In genomic region chr14:51607677-51608076, GRCh38 we compare ENCODE assay signal across 14 cellular contexts. TPM values are rescaled to one million over a fixed set of nuclear protein-coding genes. Genes with fewer than 3 reads are reported as not detected.
A peak's percentile ranks its signal among the peaks of the same experiment; 100 is the strongest.
DNase-seq lines count a peak whose midpoint lies in the region; ATAC-seq and TF ChIP-seq lines count a peak whose summit lies in the region.
"Had no signal": no experiment of that assay in that cellular context is flagged by ENCODE, and none has a peak within 500 bp of the region (broad histone marks: within the 10 kb centered on the region; RNA-seq: fewer than 3 reads in every experiment).

No MANE protein-coding gene starts in this region.

- no peak overlapping the region for H3K27ac Mint-ChIP-seq in activated T-helper 17 cell treated with anti-CD3 and anti-CD28 coated beads, Interleukin-2, amount 50 U/mL, for 72 hours
- H3K27ac Mint-ChIP-seq: CD4-positive, alpha-beta T cell had no signal

- H3K4me1 Mint-ChIP-seq in activated T-helper 17 cell treated with anti-CD3 and anti-CD28 coated beads, Interleukin-2, amount 50 U/mL, for 72 hours = peaks cover 1% of the 10 kb centered on the region

- DNase-seq in GM03348 (ENCODE audit: low spot score) (peak; percentile 82), SJSA1 (ENCODE audit: low read depth in 1 of 2, low spot score in 2 of 2) (peak; percentile 92 to 93), fibroblast of the aortic adventitia (ENCODE audit: low read depth) (peak; percentile 88), sciatic nerve (ENCODE audit: low spot score) (peak; percentile 60), Right ventricle myocardium inferior (ENCODE audit: missing footprints) (no peak), NCI-H187 (lab: John Stamatoyannopoulos, UW) (no peak), NCI-H526 treated with DMSO at 0.1 percent for 48 hours (lab: John Stamatoyannopoulos, UW) (no peak)
- DNase-seq: activated naive CD4-positive, alpha-beta T cell treated with anti-CD3 and anti-CD28 coated beads, Interleukin-2, amount 50 U/mL, for 16 hours; CD4-positive, alpha-beta T cell; NCI-H1417 treated with DMSO at 0.1 percent for 48 hours; NCI-H774; Right ventricle myocardium superior had no signal

- peak overlapping the region; percentile 5 for H3K4me3 ChIP-seq in SJSA1
- peak overlapping the region; percentile 20 for H3K4me3 ChIP-seq in fibroblast of the aortic adventitia (ENCODE audit: low read depth, low read length)

- no peaks in the 10 kb centered on the region for H3K27me3 ChIP-seq in SJSA1 (replicated peaks)

- H3K27ac ChIP-seq in SJSA1 = peak overlapping the region; percentile 89

- no peaks in the 10 kb centered on the region for H3K9me3 Mint-ChIP-seq in activated T-helper 17 cell treated with anti-CD3 and anti-CD28 coated beads, Interleukin-2, amount 50 U/mL, for 72 hours
- H3K9me3 Mint-ChIP-seq: CD4-positive, alpha-beta T cell had no signal

- peaks cover 59% of the 10 kb centered on the region for H3K4me1 ChIP-seq in SJSA1 (replicated peaks)

- H3K36me3 Mint-ChIP-seq in activated T-helper 17 cell treated with anti-CD3 and anti-CD28 coated beads, Interleukin-2, amount 50 U/mL, for 72 hours (ENCODE audit: low read depth) = no peaks in the 10 kb centered on the region

- H3K9me3 ChIP-seq in SJSA1 (replicated peaks) = no peaks in the 10 kb centered on the region

- H3K36me3 ChIP-seq in SJSA1 = no peaks in the 10 kb centered on the region

- ATAC-seq in sciatic nerve (peak; percentile 58), Right ventricle myocardium inferior (no peak)
- ATAC-seq in activated T-helper 17 cell treated with anti-CD3 and anti-CD28 coated beads, Interleukin-2, amount 50 U/mL, for 72 hours (replicated peaks) = no peak
- ATAC-seq: esophagus mucosa had no signal

- TF ChIP-seq CTCF in fibroblast of the aortic adventitia (IDR thresholded peaks at IDR 0.05; ENCODE audit: insufficient read depth, low read length) = no peak

- intact Hi-C loops in sciatic nerve (cut with DNase I) = no loop called here
- intact Hi-C loops in Right ventricle myocardium inferior (cut with DNase I) = no loop called here

- H3K4me3 Mint-ChIP-seq in activated T-helper 17 cell treated with anti-CD3 and anti-CD28 coated beads, Interleukin-2, amount 50 U/mL, for 72 hours = no peak overlapping the region
- H3K4me3 Mint-ChIP-seq: CD4-positive, alpha-beta T cell had no signal

- peaks cover 23% of the 10 kb centered on the region for H3K27me3 Mint-ChIP-seq in activated T-helper 17 cell treated with anti-CD3 and anti-CD28 coated beads, Interleukin-2, amount 50 U/mL, for 72 hours

RNA-seq across cellular contexts. Expression of gene FRMD6, which starts 44.0 kb away (rescaled TPM):
- 87.3 and 108 TPM in 2 replicates for total RNA-seq in SJSA1 (2014; rRNA removed; shearing (Covaris generic))
- total RNA-seq in fibroblast of the aortic adventitia (ENCODE audit: low replicate concordance) (192 and 257 TPM in 2 replicates), sciatic nerve (52.0 TPM), Right ventricle myocardium inferior (8.9 TPM)
- 1 to 10 TPM; 3.4 to 5.9 TPM for total RNA-seq in activated T-helper 17 cell treated with anti-CD3 and anti-CD28 coated beads, Interleukin-2, amount 50 U/mL, for 72 hours

Comparison
In these comparisons a context has a peak if more than half of its experiments do, and no peak if none do; other contexts are left out.
1. DNase-seq: peak in GM03348 (single experiment), SJSA1 (2 of 2), fibroblast of the aortic adventitia (single experiment) and sciatic nerve (single experiment); none in Right ventricle myocardium inferior (single experiment), NCI-H187 (0 of 2) and NCI-H526 treated with DMSO at 0.1 percent for 48 hours (single experiment).